1 cellular context compared by ENCODE assay signal in the genomic region with DNA sequence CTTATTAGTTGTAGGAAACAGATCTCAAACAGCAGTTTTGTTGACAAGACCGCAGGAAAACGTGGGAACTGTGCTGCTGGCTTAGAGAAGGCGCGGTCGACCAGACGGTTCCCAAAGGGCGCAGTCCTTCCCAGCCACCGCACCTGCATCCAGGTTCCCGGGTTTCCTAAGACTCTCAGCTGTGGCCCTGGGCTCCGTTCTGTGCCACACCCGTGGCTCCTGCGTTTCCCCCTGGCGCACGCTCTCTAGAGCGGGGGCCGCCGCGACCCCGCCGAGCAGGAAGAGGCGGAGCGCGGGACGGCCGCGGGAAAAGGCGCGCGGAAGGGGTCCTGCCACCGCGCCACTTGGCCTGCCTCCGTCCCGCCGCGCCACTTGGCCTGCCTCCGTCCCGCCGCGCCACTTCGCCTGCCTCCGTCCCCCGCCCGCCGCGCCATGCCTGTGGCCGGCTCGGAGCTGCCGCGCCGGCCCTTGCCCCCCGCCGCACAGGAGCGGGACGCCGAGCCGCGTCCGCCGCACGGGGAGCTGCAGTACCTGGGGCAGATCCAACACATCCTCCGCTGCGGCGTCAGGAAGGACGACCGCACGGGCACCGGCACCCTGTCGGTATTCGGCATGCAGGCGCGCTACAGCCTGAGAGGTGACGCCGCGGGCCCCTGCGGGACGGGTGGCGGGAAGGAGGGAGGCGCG.
TF ChIP-seq lines count a peak whose summit lies in the region.

Gene TYMS (plus strand): TSS at position 343 of the 687 bp plus-strand sequence. CDS start 90 bp downstream, at position 433.

TF ChIP-seq in SK-N-SH, 30 proteins besides CTCF, POLR2A, EP300 and RAD21 (continued from another document):
- TF ChIP-seq IRF3 (IDR thresholded peaks at IDR 0.05; ENCODE audit: low read depth, low read length) (no peak), MXI1 (IDR thresholded peaks at IDR 0.05; ENCODE audit: low read depth, low read length) (peak; percentile 70), JUND (IDR thresholded peaks at IDR 0.05) (no peak)
